In the genomic region with DNA sequence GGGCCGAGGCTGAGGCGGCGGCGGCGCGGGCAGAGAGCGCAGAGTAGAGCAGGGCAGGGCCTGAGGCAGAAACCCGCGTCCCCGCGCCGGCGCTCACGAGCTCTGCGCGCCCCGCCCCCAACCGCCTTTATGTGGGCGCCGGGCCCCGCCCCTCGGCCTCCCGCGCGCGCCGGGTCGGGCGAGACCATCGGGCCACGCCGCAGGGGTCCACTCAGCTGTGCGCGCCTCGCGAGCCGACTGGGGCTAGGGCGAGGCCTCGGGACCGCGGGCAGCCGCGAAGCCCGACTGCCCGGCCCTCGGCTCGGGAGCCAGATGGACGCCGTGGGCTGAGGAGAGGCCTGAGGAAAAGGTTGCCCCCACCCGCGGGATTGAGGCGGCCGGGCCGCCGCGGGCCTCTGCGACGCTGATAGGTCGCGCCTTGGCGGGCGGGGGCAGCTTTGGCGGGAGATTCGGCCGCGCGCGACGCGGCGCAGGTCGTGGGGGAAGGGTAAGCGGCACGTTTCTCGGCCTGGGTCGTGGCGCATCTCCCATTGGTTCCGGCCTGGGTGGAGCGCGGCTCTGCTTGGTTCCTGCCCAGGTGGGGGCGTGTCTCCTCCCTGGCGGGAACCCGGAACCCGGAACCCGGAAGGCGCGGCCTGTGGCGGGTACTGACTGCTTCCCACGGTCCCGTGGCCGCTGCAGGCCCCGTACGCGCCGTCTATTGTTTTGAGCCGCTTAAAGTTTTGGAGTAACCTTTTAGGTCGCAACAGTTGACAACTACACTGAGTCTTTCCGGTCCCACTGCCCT, we compare ENCODE assay signal across 9 cellular contexts. TPM values are rescaled to one million over a fixed set of nuclear protein-coding genes. Genes with fewer than 3 reads are reported as not detected.
DNase-seq lines count a peak whose midpoint lies in the region; ATAC-seq, FAIRE-seq and TF ChIP-seq lines count a peak whose summit lies in the region.
"Had no signal": no experiment of that assay in that cellular context is flagged by ENCODE, and none has a peak within 500 bp of the region (broad histone marks: within the 10 kb centered on the region; RNA-seq: fewer than 3 reads in every experiment).

A gene (minus strand): TSS at position 104 of the 787 bp plus-strand sequence. CDS start 131 bp downstream, outside the sequence.

- no peak for FAIRE-seq in kidney (lab: Jason Lieb, UNC)
- FAIRE-seq: colon had no signal

- DNase-seq in AML-193 (lab: John Stamatoyannopoulos, UW), result peak; percentile 96
- peak; percentile 87 for DNase-seq in NCI-H460 (ENCODE audit: extremely low read depth, low read depth)
- DNase-seq in activated CD4-positive, CD25-positive, alpha-beta regulatory T cell treated with anti-CD3 and anti-CD28 coated beads, Interleukin-2, amount 50 U/mL, for 72 hours, result peak; percentile 97
- DNase-seq in cerebellar cortex (ENCODE audit: low spot score), result peak; percentile 88
- DNase-seq in kidney, result peak; percentile 99
- DNase-seq in stimulated activated CD4-positive, alpha-beta T cell treated with anti-CD3 and anti-CD28 coated beads, Interleukin-15, amount 100 ng/mL, for 24 hours, result peak; percentile 100

- H3K27ac ChIP-seq in kidney (ENCODE audit: low read depth in 2 of 2, low read length in 2 of 2), result peak within 1 kb of the TSS; percentile 98

- no peak for TF ChIP-seq CTCF in kidney (IDR thresholded peaks at IDR 0.05; ENCODE audit: borderline replicate concordance, extremely low read depth, insufficient read depth)

- H3K9ac ChIP-seq in kidney (ENCODE audit: low read length in 2 of 2), result peak within 1 kb of the TSS; percentile 77 to 81

- H3K9me3 ChIP-seq in kidney (ENCODE audit: control insufficient read depth in 1 of 2, low read length in 2 of 2), result no peaks in the 10 kb centered on the region

- peak; percentile 77 for ATAC-seq in HG03432 (IDR thresholded peaks at IDR 0.05; ENCODE audit: unreplicated experiment)

- peaks cover 0 to 19% of the 10 kb centered on the region in 2 donors for H3K4me1 ChIP-seq in kidney (ENCODE audit: control insufficient read depth in 1 of 2, insufficient read depth in 1 of 2, low read depth in 1 of 2, low read length in 2 of 2)

- peak within 1 kb of the TSS; percentile 76 to 95 for H3K4me3 ChIP-seq in kidney (ENCODE audit: low read length in 2 of 2)

- TF ChIP-seq POLR2A in GM19193 (IDR thresholded peaks at IDR 0.05; ENCODE audit: extremely low read depth, insufficient read depth, insufficient read length), result peak; percentile 90

- no peaks in the 10 kb centered on the region for H3K36me3 ChIP-seq in kidney (ENCODE audit: control insufficient read depth in 1 of 2, insufficient read depth in 2 of 2, low read length in 2 of 2)

- intact Hi-C loops in kidney (cut with DNase I), result no loop called here

RNA-seq across cellular contexts. Expression of the gene that starts here (rescaled TPM):
- total RNA-seq in NCI-H460 (2014; rRNA removed; shearing (Covaris generic)), result 52.5 and 63.5 TPM in 2 replicates
- 118 and 128 TPM in 2 replicates for polyA plus RNA-seq in NCI-H460 (2014; cell fraction: nucleus; rRNA removed)
- 30.7 TPM for total RNA-seq in kidney
- 42.8 TPM for polyA plus RNA-seq in kidney (ENCODE audit: insufficient read depth, low read depth, low replicate concordance)

Comparison
In these comparisons a context has a peak if more than half of its experiments do, and no peak if none do; other contexts are left out.
1. Peak in every context shown above with its lines: DNase-seq, ATAC-seq, H3K4me3 ChIP-seq and H3K27ac ChIP-seq.